ENCODE assay signal across 8 cellular contexts in genomic region chr4:41258783-41259182, GRCh38. TPM values are rescaled to one million over a fixed set of nuclear protein-coding genes. Genes with fewer than 3 reads are reported as not detected.
DNase-seq lines count a peak whose midpoint lies in the region; ATAC-seq and TF ChIP-seq lines count a peak whose summit lies in the region.

No MANE protein-coding gene starts in this region.

- no peak overlapping the region for H3K4me2 ChIP-seq in DND-41 (ENCODE audit: insufficient read depth, low read length)

- H2AFZ ChIP-seq in DND-41 (ENCODE audit: low read depth, low read length), result no peak overlapping the region

- H3K4me1 ChIP-seq in DND-41 (ENCODE audit: insufficient read depth, low read length), result no peaks in the 10 kb centered on the region

- H3K79me2 ChIP-seq in DND-41 (ENCODE audit: insufficient read depth, low read length), result no peaks in the 10 kb centered on the region

- ATAC-seq in DND-41 (ENCODE audit: insufficient read depth, low read depth), result no peak
- ATAC-seq in GM18517 (IDR thresholded peaks at IDR 0.05; ENCODE audit: unreplicated experiment), result no peak
- no peak for ATAC-seq in activated CD4-positive, CD25-positive, alpha-beta regulatory T cell treated with anti-CD3 and anti-CD28 coated beads, Interleukin-2, amount 50 U/mL, for 24 hours

- H3K27ac ChIP-seq in DND-41 (ENCODE audit: low read length) (no peak overlapping the region), temporal lobe (ENCODE audit: low read depth, low read length) (peak overlapping the region; percentile 73)

- H3K9me3 ChIP-seq in DND-41 (ENCODE audit: insufficient read depth, low read length, severe bottlenecking), result no peaks in the 10 kb centered on the region

- H4K20me1 ChIP-seq in DND-41 (ENCODE audit: insufficient read depth, low read length), result no peaks in the 10 kb centered on the region

- H3K36me3 ChIP-seq in DND-41 (ENCODE audit: insufficient read depth, low read length), result no peaks in the 10 kb centered on the region

- H3K27me3 ChIP-seq in DND-41 (ENCODE audit: insufficient read depth, low read length, poor library complexity), result no peaks in the 10 kb centered on the region

- no peak overlapping the region for H3K9ac ChIP-seq in DND-41 (ENCODE audit: low read depth, low read length)

- no peak overlapping the region for H3K4me3 ChIP-seq in DND-41 (ENCODE audit: low read depth in 1 of 2, low read length in 2 of 2)
- peak overlapping the region; percentile 77 for H3K4me3 ChIP-seq in WI38 (ENCODE audit: low read depth, low read length)

- DNase-seq in DND-41 (no peak), LHCN-M2 (ENCODE audit: low read depth) (peak; percentile 75), hippocampal formation (lab: John Stamatoyannopoulos, UW) (peak; percentile 52 to 75)
- no peak for DNase-seq in activated CD4-positive, alpha-beta T cell treated with anti-CD3 and anti-CD28 coated beads, Interleukin-2, amount 50 U/mL, for 1 hour

- TF ChIP-seq CTCF in DND-41 (IDR thresholded peaks at IDR 0.05; ENCODE audit: borderline replicate concordance, extremely low read depth, low read length, poor library complexity, severe bottlenecking) (peak; percentile 32), WI38 (IDR thresholded peaks at IDR 0.05; ENCODE audit: low read depth, low read length) (peak; percentile 25; the same call in 1 of the 2 replicates)

RNA-seq across cellular contexts. Expression of gene UCHL1, which starts 2.1 kb away (rescaled TPM):
- 222 and 281 TPM in 2 replicates for total RNA-seq in LHCN-M2 (2014; rRNA removed)
- 306 TPM for polyA plus RNA-seq in LHCN-M2 (2012)
- total RNA-seq in temporal lobe, result 1,168 TPM

RNA-seq across cellular contexts. Expression of gene APBB2, which starts 44.4 kb away (rescaled TPM):
- total RNA-seq in LHCN-M2 (2014; rRNA removed) (109 and 112 TPM in 2 replicates), temporal lobe (81.4 TPM)
- 42.0 TPM for polyA plus RNA-seq in LHCN-M2 (2012)

Comparison
In these comparisons a context has a peak if more than half of its experiments do, and no peak if none do; other contexts are left out.
1. DNase-seq: peak in LHCN-M2 (single experiment) and hippocampal formation (2 of 2); none in DND-41 (single experiment) and activated CD4-positive, alpha-beta T cell treated with anti-CD3 and anti-CD28 coated beads, Interleukin-2, amount 50 U/mL, for 1 hour (single experiment).